Comparison of ENCODE assay signal across 23 cellular contexts in the genomic region with DNA sequence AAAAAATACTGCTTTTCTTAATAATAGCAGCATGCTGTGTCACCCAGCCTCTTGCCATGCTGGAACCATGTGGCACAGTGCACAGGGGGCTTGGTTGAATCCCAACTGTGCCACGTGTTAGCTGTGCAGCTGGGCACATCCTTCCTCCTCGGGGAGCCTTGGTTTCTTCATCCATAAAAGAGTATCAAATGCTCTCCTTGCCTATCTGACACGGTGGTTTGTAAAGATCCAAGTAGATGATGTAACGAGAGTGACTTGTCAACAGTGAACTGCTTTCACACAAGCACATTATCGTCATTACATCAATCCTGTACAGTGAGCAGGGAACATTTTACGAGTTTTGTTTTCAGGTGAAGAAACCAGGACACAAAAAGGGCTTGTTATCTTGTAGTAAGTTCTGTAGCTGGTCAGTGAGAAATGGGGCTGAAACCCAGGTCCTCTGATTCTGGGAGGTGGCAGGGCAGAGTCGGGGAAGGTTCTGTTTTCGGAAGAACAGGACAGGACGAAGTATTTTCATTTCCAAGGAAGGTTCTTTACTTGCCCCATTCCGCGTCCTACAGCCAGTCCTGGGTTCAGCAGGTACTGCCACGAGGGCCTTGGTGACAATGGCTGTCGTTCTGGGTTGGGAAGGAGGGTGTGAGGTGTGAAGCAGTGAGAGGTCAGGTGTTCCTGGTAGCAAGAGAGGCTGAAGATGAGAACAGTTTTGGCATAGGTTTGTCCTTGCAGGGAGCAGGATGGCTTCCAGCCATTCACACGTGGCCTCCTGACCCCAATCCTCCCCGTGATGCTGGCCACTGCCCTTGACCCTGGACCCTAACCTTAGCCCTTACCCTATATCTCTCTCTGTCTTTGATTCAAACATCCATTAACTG.
"Had no signal": no experiment of that assay in that cellular context is flagged by ENCODE, and none has a peak within 500 bp of the region (broad histone marks: within the 10 kb centered on the region; RNA-seq: fewer than 3 reads in every experiment).

No MANE protein-coding gene starts in this region.

- H3K27ac ChIP-seq: body of pancreas, colonic mucosa, gastrocnemius medialis, heart right ventricle, lower lobe of right lung, pancreas, transverse colon had no signal

- H3K4me1 ChIP-seq: body of pancreas, colonic mucosa, pancreas, transverse colon had no signal

- H3K9me3 Mint-ChIP-seq: activated T-cell treated with anti-CD3 and anti-CD28 coated beads, Interleukin-2, amount 50 U/mL, for 4 hours; naive B cell had no signal

- H3K4me3 Mint-ChIP-seq: activated CD8-positive, alpha-beta memory T cell treated with anti-CD3 and anti-CD28 coated beads, Interleukin-2, amount 10 ng/mL, durations not matched to agents 7 days and 5 days; activated naive CD8-positive, alpha-beta T cell; activated T-cell treated with anti-CD3 and anti-CD28 coated beads, Interleukin-2, amount 50 U/mL, for 4 hours; naive B cell had no signal

- DNase-seq: activated CD4-positive, alpha-beta T cell treated with anti-CD3 and anti-CD28 coated beads for 1 hour; activated CD4-positive, alpha-beta T cell treated with anti-CD3 and anti-CD28 coated beads, Interleukin-2, amount 50 U/mL, for 4 hours; activated CD8-positive, alpha-beta memory T cell treated with anti-CD3 and anti-CD28 coated beads, Interleukin-2, amount 10 ng/mL, durations not matched to agents 7 days and 5 days; activated gamma-delta T cell treated with Interleukin-2 at 50 U/mL for 16 hours; activated T-cell treated with anti-CD3 and anti-CD28 coated beads, Interleukin-2, amount 50 U/mL, for 4 hours; amygdala; body of pancreas; caudate nucleus; colonic mucosa; gastrocnemius medialis; heart right ventricle; left cardiac atrium; lower lobe of right lung; midbrain; naive B cell; pancreas; stimulated activated CD4-positive, alpha-beta T cell treated with anti-CD3 and anti-CD28 coated beads, Interleukin-2, amount 100 ng/mL, for 48 hours; stimulated activated naive CD4-positive, alpha-beta T cell; substantia nigra; T-helper 1 cell; transverse colon had no signal

- H3K36me3 ChIP-seq: colonic mucosa, gastrocnemius medialis, heart right ventricle, lower lobe of right lung, pancreas, transverse colon had no signal

- H3K4me1 Mint-ChIP-seq: naive B cell had no signal

- H3K27ac Mint-ChIP-seq: activated CD8-positive, alpha-beta memory T cell treated with anti-CD3 and anti-CD28 coated beads, Interleukin-2, amount 10 ng/mL, durations not matched to agents 7 days and 5 days; activated naive CD8-positive, alpha-beta T cell; naive B cell had no signal

- H3K27me3 ChIP-seq: body of pancreas, colonic mucosa, gastrocnemius medialis, pancreas, transverse colon had no signal

- H3K9me3 ChIP-seq: body of pancreas, colonic mucosa, gastrocnemius medialis, heart right ventricle, lower lobe of right lung, pancreas, transverse colon had no signal

- H3K36me3 Mint-ChIP-seq: activated naive CD8-positive, alpha-beta T cell; naive B cell had no signal

- ATAC-seq: activated CD8-positive, alpha-beta memory T cell treated with anti-CD3 and anti-CD28 coated beads, Interleukin-2, amount 10 ng/mL, durations not matched to agents 7 days and 5 days; activated T-cell treated with anti-CD3 and anti-CD28 coated beads, Interleukin-2, amount 50 U/mL, for 4 hours; body of pancreas; heart right ventricle; lower lobe of right lung; pancreas; SK-N-SH treated with all-trans-retinoic acid at 6 μM for 48 hours had no signal

- H3K4me3 ChIP-seq: body of pancreas, colonic mucosa, gastrocnemius medialis, heart right ventricle, lower lobe of right lung, pancreas, transverse colon had no signal
